ENCODE assay signal across 8 cellular contexts in the genomic region with DNA sequence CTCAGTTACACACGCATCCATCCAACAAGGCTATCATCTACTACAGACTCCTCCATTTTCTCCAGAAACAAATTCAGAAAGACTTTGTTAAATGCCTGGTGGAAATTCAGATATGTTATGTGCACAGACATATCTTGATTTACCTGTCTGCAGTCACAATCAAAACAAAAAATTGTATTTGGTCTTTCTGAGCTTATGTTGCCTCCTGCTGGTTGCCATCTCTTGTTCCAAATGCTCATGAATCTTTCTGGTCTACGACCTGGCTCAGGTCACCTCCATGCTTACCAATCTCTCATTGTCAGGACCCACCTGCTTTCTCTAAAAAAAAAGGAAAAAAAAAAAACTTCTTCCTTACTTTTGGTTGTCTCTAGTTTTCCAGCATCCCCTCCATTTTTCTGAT.
DNase-seq lines count a peak whose midpoint lies in the region; ATAC-seq, FAIRE-seq and TF ChIP-seq lines count a peak whose summit lies in the region.

No MANE protein-coding gene starts in this region.

- peaks cover 31% of the 10 kb centered on the region for H3K4me1 Mint-ChIP-seq in activated CD8-positive, alpha-beta T cell treated with anti-CD3 and anti-CD28 coated beads, Interleukin-2, amount 10 ng/mL, durations not matched to agents 7 days and 5 days (ENCODE audit: low read depth)

- no peaks in the 10 kb centered on the region for H3K79me2 ChIP-seq in keratinocyte (ENCODE audit: control insufficient read depth, insufficient read depth, low read length)

- no peak for ATAC-seq in activated CD8-positive, alpha-beta T cell treated with anti-CD3 and anti-CD28 coated beads, Interleukin-2, amount 10 ng/mL, durations not matched to agents 7 days and 5 days
- no peak for ATAC-seq in GM21786 (IDR thresholded peaks at IDR 0.05; ENCODE audit: unreplicated experiment)

- no peaks in the 10 kb centered on the region for H3K36me3 Mint-ChIP-seq in activated CD8-positive, alpha-beta T cell treated with anti-CD3 and anti-CD28 coated beads, Interleukin-2, amount 10 ng/mL, durations not matched to agents 7 days and 5 days (ENCODE audit: low read depth)

- H3K9me1 ChIP-seq in keratinocyte (ENCODE audit: control insufficient read depth, extremely low read depth, insufficient read depth, low read length): no peaks in the 10 kb centered on the region

- H3K27me3 Mint-ChIP-seq in activated CD8-positive, alpha-beta T cell treated with anti-CD3 and anti-CD28 coated beads, Interleukin-2, amount 10 ng/mL, durations not matched to agents 7 days and 5 days (ENCODE audit: low read depth): peaks cover 5% of the 10 kb centered on the region

- dilution Hi-C loops in keratinocyte (cut with MboI; ENCODE audit: extremely low pct_ligation_motif_present, low sequenced_read_pairs): no loop called here

- no peak for FAIRE-seq in keratinocyte (lab: Jason Lieb, UNC)

- no peaks in the 10 kb centered on the region for H3K36me3 ChIP-seq in HEK293 (ENCODE audit: control insufficient read depth in 2 of 2, insufficient read depth in 1 of 2, low read length in 2 of 2)
- no peaks in the 10 kb centered on the region for H3K36me3 ChIP-seq in keratinocyte (ENCODE audit: control insufficient read depth in 2 of 2, extremely low read depth in 1 of 2, insufficient read depth in 2 of 2, low read length in 2 of 2)

- TF ChIP-seq CTCF in AG04450 (IDR thresholded peaks at IDR 0.05; ENCODE audit: low read depth, low read length) (peak; percentile 40), HEK293 (tag by site-specific recombination; IDR thresholded peaks at IDR 0.05) (no peak), keratinocyte (optimal IDR thresholded peaks at IDR 0.05 in 1 of 3, IDR thresholded peaks at IDR 0.05 in 1 of 3, conservative IDR thresholded peaks at IDR 0.05 in 1 of 3; ENCODE audit: extremely low read depth in 1 of 3, insufficient read depth in 2 of 3, low read length in 3 of 3) (peak; percentile 38 to 44 (median 40))

- H3K4me3 Mint-ChIP-seq in activated CD8-positive, alpha-beta T cell treated with anti-CD3 and anti-CD28 coated beads, Interleukin-2, amount 10 ng/mL, durations not matched to agents 7 days and 5 days: no peak overlapping the region

- H3K9ac ChIP-seq in keratinocyte (ENCODE audit: control insufficient read depth, extremely low read depth, insufficient read depth, low read length): no peak overlapping the region

- CTCF ChIA-PET in AG04450 (lab: Charles Lee) (interaction anchor here (0.7 to 1.4 kb wide), 2 partner anchors 14 to 96 kb away, joined by 3 to 6 read pairs; no protein-coding TSS in a partner anchor), HEK293 (lab: Yijun Ruan, JAX) (interaction anchor here (0.6 to 3.0 kb wide), 6 partner anchors 13 to 1374 kb away, joined by 3 to 12 read pairs (median 4); no protein-coding TSS in a partner anchor)
- CTCF ChIA-PET in activated CD8-positive, alpha-beta T cell treated with anti-CD3 and anti-CD28 coated beads, Interleukin-2, amount 10 ng/mL, durations not matched to agents 7 days and 5 days (lab: Charles Lee): interaction anchor here (0.6 to 9.4 kb wide), 11 partner anchors 122 to 992 kb away, joined by 3 to 139 read pairs (median 3); no protein-coding TSS in a partner anchor

- H2AFZ ChIP-seq in keratinocyte (ENCODE audit: control insufficient read depth, low read length): no peak overlapping the region

- H3K4me2 ChIP-seq in keratinocyte (ENCODE audit: control insufficient read depth, extremely low read depth, insufficient read depth, low read depth, low read length): no peak overlapping the region

- H3K4me1 ChIP-seq in HEK293 (ENCODE audit: control insufficient read depth, insufficient read depth, low read length) (peaks cover 3% of the 10 kb centered on the region; the same call in 1 of the 2 replicates), keratinocyte (ENCODE audit: control insufficient read depth, extremely low read depth, insufficient read depth, low read length) (peaks cover 16% of the 10 kb centered on the region)

- H4K20me1 ChIP-seq in keratinocyte (ENCODE audit: control insufficient read depth, extremely low read depth, insufficient read depth, low read length): no peaks in the 10 kb centered on the region

- H3K4me3 ChIP-seq in AG04450 (ENCODE audit: low read depth, low read length) (no peak overlapping the region), HEK293 (ENCODE audit: low read depth, low read length) (no peak overlapping the region), keratinocyte (ENCODE audit: control insufficient read depth in 2 of 3, extremely low read depth in 1 of 3, insufficient read depth in 2 of 3, low read depth in 1 of 3, low read length in 3 of 3) (no peak overlapping the region)

- H3K9me3 ChIP-seq in AG04450 (ENCODE audit: control insufficient read depth, insufficient read depth, low read length) (no peaks in the 10 kb centered on the region), HEK293 (ENCODE audit: control insufficient read depth, insufficient read depth, low read depth, low read length) (no peaks in the 10 kb centered on the region), keratinocyte (ENCODE audit: control insufficient read depth, low read depth, low read length) (no peaks in the 10 kb centered on the region)

- H3K9me3 Mint-ChIP-seq in activated CD8-positive, alpha-beta T cell treated with anti-CD3 and anti-CD28 coated beads, Interleukin-2, amount 10 ng/mL, durations not matched to agents 7 days and 5 days (ENCODE audit: insufficient read depth): no peaks in the 10 kb centered on the region

- H3K27me3 ChIP-seq in AG04450 (ENCODE audit: control insufficient read depth, insufficient read depth, low read length): peaks cover 2% of the 10 kb centered on the region
- H3K27me3 ChIP-seq in keratinocyte (ENCODE audit: control insufficient read depth, extremely low read depth, insufficient read depth, low read length): no peaks in the 10 kb centered on the region

- H3K27ac ChIP-seq in AG04450 (ENCODE audit: low read depth, low read length): no peak overlapping the region
- no peak overlapping the region for H3K27ac ChIP-seq in HEK293 (ENCODE audit: extremely low read depth, low read depth, low read length)
- no peak overlapping the region for H3K27ac ChIP-seq in keratinocyte (ENCODE audit: control insufficient read depth, insufficient read depth, low read length)

- H3K27ac Mint-ChIP-seq in activated CD8-positive, alpha-beta T cell treated with anti-CD3 and anti-CD28 coated beads, Interleukin-2, amount 10 ng/mL, durations not matched to agents 7 days and 5 days: no peak overlapping the region

- DNase-seq in AG04450 (ENCODE audit: low read depth, low spot score) (no peak), keratinocyte (ENCODE audit: low read depth, low spot score) (no peak), HuH-7.5 (ENCODE audit: low spot score) (no peak), epidermal melanocyte (ENCODE audit: insufficient read length, low spot score) (no peak)
- DNase-seq in activated CD8-positive, alpha-beta T cell treated with anti-CD3 and anti-CD28 coated beads, Interleukin-2, amount 10 ng/mL, durations not matched to agents 7 days and 5 days: peak; percentile 50
- DNase-seq in activated naive CD4-positive, alpha-beta T cell (lab: John Stamatoyannopoulos, UW): no peak

- POLR2A ChIA-PET in AG04450 (lab: Yijun Ruan, JAX): no interaction called here
- POLR2A ChIA-PET in HEK293 (lab: Yijun Ruan, JAX): interaction anchor here (0.7 kb wide), 1 partner anchor 358 kb away, joined by 3 read pairs; no protein-coding TSS in a partner anchor
- POLR2A ChIA-PET in activated CD8-positive, alpha-beta T cell treated with anti-CD3 and anti-CD28 coated beads, Interleukin-2, amount 10 ng/mL, durations not matched to agents 7 days and 5 days (lab: Charles Lee): no interaction called here

TF ChIP-seq in HEK293, 187 proteins besides CTCF, POLR2A, EP300 and RAD21:
- TF ChIP-seq ZNF843 (tag by site-specific recombination; IDR thresholded peaks at IDR 0.05) (no peak), ZNF654 (tag by site-specific recombination; IDR thresholded peaks at IDR 0.05; ENCODE audit: low read depth) (peak; percentile 25)
